ENCODE assay signal across 11 cellular contexts in genomic region chr5:141491323-141492167, GRCh38. TPM values are rescaled to one million over a fixed set of nuclear protein-coding genes. Genes with fewer than 3 reads are reported as not detected.
A peak's percentile ranks its signal among the peaks of the same experiment; 100 is the strongest.
DNase-seq lines count a peak whose midpoint lies in the region; ATAC-seq and TF ChIP-seq lines count a peak whose summit lies in the region.
"Had no signal": no experiment of that assay in that cellular context is flagged by ENCODE, and none has a peak within 500 bp of the region (broad histone marks: within the 10 kb centered on the region; RNA-seq: fewer than 3 reads in every experiment).

No MANE protein-coding gene starts in this region.

- peaks cover 7% of the 10 kb centered on the region for H3K4me1 Mint-ChIP-seq in activated naive CD4-positive, alpha-beta T cell treated with anti-CD3 and anti-CD28 coated beads, Interleukin-2, amount 50 U/mL, for 24 hours
- H3K4me1 Mint-ChIP-seq in glutamatergic neuron (ENCODE audit: low read depth, unreplicated experiment) (peaks cover 34% of the 10 kb centered on the region), osteocyte (ENCODE audit: unreplicated experiment) (peaks cover 42% of the 10 kb centered on the region)

- peak overlapping the region; percentile 4 for H3K4me3 ChIP-seq in upper lobe of right lung

- no peaks in the 10 kb centered on the region for H3K9me3 ChIP-seq in upper lobe of right lung
- H3K9me3 ChIP-seq: BE2C had no signal

- no peak for DNase-seq in activated naive CD4-positive, alpha-beta T cell treated with Interleukin-2 at 50 U/mL for 16 hours
- no peak for DNase-seq in glutamatergic neuron
- DNase-seq in upper lobe of right lung, result no peak
- DNase-seq in NCI-H187 treated with DMSO at 0.1 percent for 48 hours (lab: John Stamatoyannopoulos, UW), result no peak
- no peak for DNase-seq in osteocyte (ENCODE audit: extremely low spot score, unreplicated experiment)
- DNase-seq: activated CD8-positive, alpha-beta memory T cell treated with anti-CD3 and anti-CD28 coated beads, Interleukin-2, amount 10 ng/mL, durations not matched to agents 7 days and 5 days; BE2C; Right ventricle myocardium superior had no signal

- intact Hi-C loops in upper lobe of right lung (cut with DNase I), result no loop called here

- no peaks in the 10 kb centered on the region for H3K9me3 Mint-ChIP-seq in activated naive CD4-positive, alpha-beta T cell treated with anti-CD3 and anti-CD28 coated beads, Interleukin-2, amount 50 U/mL, for 24 hours
- H3K9me3 Mint-ChIP-seq in glutamatergic neuron (ENCODE audit: unreplicated experiment), result peaks cover 10% of the 10 kb centered on the region
- H3K9me3 Mint-ChIP-seq in osteocyte (ENCODE audit: unreplicated experiment), result no peaks in the 10 kb centered on the region

- H3K27me3 ChIP-seq in upper lobe of right lung, result peaks cover 12% of the 10 kb centered on the region
- H3K27me3 ChIP-seq: BE2C had no signal

- H3K36me3 ChIP-seq in upper lobe of right lung, result peaks cover 1% of the 10 kb centered on the region

- H3K36me3 Mint-ChIP-seq in activated naive CD4-positive, alpha-beta T cell treated with anti-CD3 and anti-CD28 coated beads, Interleukin-2, amount 50 U/mL, for 24 hours, result no peaks in the 10 kb centered on the region
- peaks cover 8% of the 10 kb centered on the region for H3K36me3 Mint-ChIP-seq in glutamatergic neuron (ENCODE audit: unreplicated experiment)
- peaks cover 17% of the 10 kb centered on the region for H3K36me3 Mint-ChIP-seq in osteocyte (ENCODE audit: unreplicated experiment)

- H3K27ac ChIP-seq in upper lobe of right lung, result no peak overlapping the region

- peaks cover 31% of the 10 kb centered on the region for H3K4me1 ChIP-seq in upper lobe of right lung
- H3K4me1 ChIP-seq: BE2C had no signal

- TF ChIP-seq CTCF in glutamatergic neuron (IDR thresholded peaks at IDR 0.05; ENCODE audit: partially characterized antibody, unreplicated experiment), result no peak
- TF ChIP-seq CTCF in upper lobe of right lung (IDR thresholded peaks at IDR 0.05), result no peak
- TF ChIP-seq CTCF in osteocyte (IDR thresholded peaks at IDR 0.05), result no peak

- peak overlapping the region; percentile 85 for H3K27ac Mint-ChIP-seq in activated naive CD4-positive, alpha-beta T cell treated with anti-CD3 and anti-CD28 coated beads, Interleukin-2, amount 50 U/mL, for 24 hours
- H3K27ac Mint-ChIP-seq in glutamatergic neuron (ENCODE audit: unreplicated experiment) (no peak overlapping the region), osteocyte (ENCODE audit: unreplicated experiment) (no peak overlapping the region)
- H3K27ac Mint-ChIP-seq: activated CD8-positive, alpha-beta memory T cell treated with anti-CD3 and anti-CD28 coated beads, Interleukin-2, amount 10 ng/mL, durations not matched to agents 7 days and 5 days had no signal

- ATAC-seq in HG03432 (IDR thresholded peaks at IDR 0.05; ENCODE audit: unreplicated experiment) (peak; percentile 31), upper lobe of right lung (no peak), HG03354 (IDR thresholded peaks at IDR 0.05; ENCODE audit: poor library complexity, severe bottlenecking, unreplicated experiment) (no peak)
- ATAC-seq: activated CD8-positive, alpha-beta memory T cell treated with anti-CD3 and anti-CD28 coated beads, Interleukin-2, amount 10 ng/mL, durations not matched to agents 7 days and 5 days had no signal

- peak overlapping the region; percentile 78 for H3K4me3 Mint-ChIP-seq in activated naive CD4-positive, alpha-beta T cell treated with anti-CD3 and anti-CD28 coated beads, Interleukin-2, amount 50 U/mL, for 24 hours
- H3K4me3 Mint-ChIP-seq in glutamatergic neuron (ENCODE audit: unreplicated experiment) (peak overlapping the region; percentile 55), osteocyte (ENCODE audit: unreplicated experiment) (no peak overlapping the region)
- H3K4me3 Mint-ChIP-seq: activated CD8-positive, alpha-beta memory T cell treated with anti-CD3 and anti-CD28 coated beads, Interleukin-2, amount 10 ng/mL, durations not matched to agents 7 days and 5 days had no signal

- H3K27me3 Mint-ChIP-seq in activated naive CD4-positive, alpha-beta T cell treated with anti-CD3 and anti-CD28 coated beads, Interleukin-2, amount 50 U/mL, for 24 hours, result peaks cover 54% of the 10 kb centered on the region
- H3K27me3 Mint-ChIP-seq in glutamatergic neuron (ENCODE audit: unreplicated experiment), result peaks cover 16% of the 10 kb centered on the region
- H3K27me3 Mint-ChIP-seq in osteocyte (ENCODE audit: unreplicated experiment), result no peaks in the 10 kb centered on the region

RNA-seq across cellular contexts. Expression of gene PCDHGC5, which starts 2.7 kb away (rescaled TPM):
- total RNA-seq in glutamatergic neuron (ENCODE audit: unreplicated experiment), result 4.0 TPM
- total RNA-seq in upper lobe of right lung, result 1.4 TPM
- 1.4 and 1.9 TPM in 2 replicates for total RNA-seq in osteocyte
- total RNA-seq: activated CD8-positive, alpha-beta memory T cell treated with anti-CD3 and anti-CD28 coated beads, Interleukin-2, amount 10 ng/mL, durations not matched to agents 7 days and 5 days had no signal

RNA-seq across cellular contexts. Expression of gene PCDHGC4, which starts 6.7 kb away (rescaled TPM):
- total RNA-seq in glutamatergic neuron (ENCODE audit: unreplicated experiment), result 6.7 TPM
- 1.8 TPM for total RNA-seq in upper lobe of right lung
- 2.8 and 3.7 TPM in 2 replicates for total RNA-seq in osteocyte
- total RNA-seq: activated CD8-positive, alpha-beta memory T cell treated with anti-CD3 and anti-CD28 coated beads, Interleukin-2, amount 10 ng/mL, durations not matched to agents 7 days and 5 days had no signal

RNA-seq across cellular contexts. Expression of gene PCDHGC3, which starts 15.8 kb away (rescaled TPM):
- total RNA-seq in glutamatergic neuron (ENCODE audit: unreplicated experiment) (40.1 TPM), upper lobe of right lung (109 TPM), osteocyte (92.4 and 99.9 TPM in 2 replicates)
- total RNA-seq: activated CD8-positive, alpha-beta memory T cell treated with anti-CD3 and anti-CD28 coated beads, Interleukin-2, amount 10 ng/mL, durations not matched to agents 7 days and 5 days had no signal
